ENCODE assay signal across 8 cellular contexts in the genomic region with DNA sequence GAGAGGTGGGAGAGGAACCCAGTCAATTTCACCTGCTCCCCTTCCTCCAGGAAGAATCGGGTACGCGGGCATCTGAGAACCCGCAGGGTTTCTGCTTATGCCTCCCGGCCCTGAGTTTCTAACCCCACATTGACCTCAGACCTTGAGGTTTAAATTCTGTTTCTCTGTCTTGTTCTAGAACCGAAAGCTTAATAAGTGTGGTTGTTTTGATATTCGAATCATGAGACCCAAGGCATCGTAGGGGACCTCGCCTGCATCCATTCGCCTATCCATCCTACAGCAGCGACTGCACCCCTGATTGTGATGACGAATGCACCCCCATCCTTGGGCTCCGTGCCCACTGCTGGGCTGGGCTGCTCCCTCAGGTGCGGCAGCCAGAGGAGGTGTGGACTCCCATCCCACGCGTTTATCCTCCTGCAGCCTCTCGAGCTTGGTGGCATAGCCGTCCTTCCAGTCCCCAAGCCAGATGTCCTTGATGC.
DNase-seq lines count a peak whose midpoint lies in the region; ATAC-seq and TF ChIP-seq lines count a peak whose summit lies in the region.

No MANE protein-coding gene starts in this region.

- H3K56ac ChIP-seq in H9 (ENCODE audit: insufficient read length, low read depth, low read length) = no peak overlapping the region

- H4K8ac ChIP-seq in H9 (replicated peaks; ENCODE audit: insufficient read length, low read depth, low read length) = no peak overlapping the region

- H3T11ph ChIP-seq in H9 (ENCODE audit: low read length) = no peak overlapping the region

- H4K5ac ChIP-seq in H9 (ENCODE audit: insufficient read length, low read depth, low read length) = no peak overlapping the region

- H2AK5ac ChIP-seq in H9 (ENCODE audit: insufficient read length, low read length) = no peak overlapping the region

- intact Hi-C loops in activated T-helper 1 cell treated with anti-CD3 and anti-CD28 coated beads, Interleukin-12 subunit alpha, Interleukin-12 subunit beta, Interleukin-2, Interleukin-4 antibody, amounts not matched to agents 30 ng/mL and 10 ng/mL and 1 ng/mL, durations not matched to agents 14 hours and 24 hours and 36 hours (cut with micrococcal nuclease) = loop anchor here (2.0 to 5.0 kb wide), 4 partner anchors 80 to 353 kb away; partner anchors contain the start of genes IER5L and MIGA2
- intact Hi-C loops in heart left ventricle (cut with DNase I) = loop anchor here in 5 of 10 donors (5.0 to 10.0 kb wide), 4 partner anchors 77 to 223 kb away; partner anchors contain the start of gene IER5L (in 2 of the 5)

- H3K27me3 ChIP-seq in H9 (ENCODE audit: insufficient read depth, low read length) (peaks cover 15% of the 10 kb centered on the region; the same call in 1 of the 2 replicates), heart left ventricle (peaks cover 0 to 16% (median 0%) of the 10 kb centered on the region in 9 donors)

- H3K36me3 ChIP-seq in heart left ventricle = no peaks in the 10 kb centered on the region

- H2BK5ac ChIP-seq in H9 (ENCODE audit: insufficient read length, low read length) = no peak overlapping the region

- TF ChIP-seq CTCF in H9 (conservative IDR thresholded peaks at IDR 0.05) (no peak), heart left ventricle (IDR thresholded peaks at IDR 0.05) (no peak)

- no peaks in the 10 kb centered on the region; a peak in 1 of 7 replicates for H3K36me3 Mint-ChIP-seq in H9 (ENCODE audit: insufficient read depth in 1 of 3, low read depth in 3 of 3)
- H3K36me3 Mint-ChIP-seq in activated T-helper 1 cell treated with anti-CD3 and anti-CD28 coated beads, Interleukin-12 subunit alpha, Interleukin-12 subunit beta, Interleukin-2, Interleukin-4 antibody, amounts not matched to agents 30 ng/mL and 10 ng/mL and 1 ng/mL, durations not matched to agents 14 hours and 24 hours and 36 hours (ENCODE audit: low read depth) = peaks cover 2% of the 10 kb centered on the region

- H2BK20ac ChIP-seq in H9 (ENCODE audit: low read depth, low read length, poor library complexity, severe bottlenecking) = no peak overlapping the region

- no CpG with 5 or more reads among the region's 18 CpGs for WGBS in H9 (ENCODE audit: extremely low coverage, insufficient read length, low lambda C conversion rate)
- WGBS in heart left ventricle, 4 donors = 20 to 33% (median 28%) methylated on average over 18 of the region's 18 CpGs

- H2AFZ ChIP-seq in H9 (ENCODE audit: low read length) = no peak overlapping the region

- peak overlapping the region; percentile 69; the same call in 1 of the 2 replicates for H3K14ac ChIP-seq in H9 (ENCODE audit: insufficient read depth, low read length)

- no peak overlapping the region for H3K4ac ChIP-seq in H9 (ENCODE audit: low read depth, low read length)

- no peak for TF ChIP-seq POLR2A in heart left ventricle (IDR thresholded peaks at IDR 0.05)

- H2BK15ac ChIP-seq in H9 (ENCODE audit: low read depth, low read length) = no peak overlapping the region

- no peaks in the 10 kb centered on the region for H4K20me1 ChIP-seq in H9 (ENCODE audit: control insufficient read depth, insufficient read depth, insufficient read length)

- no peak overlapping the region for H3K23ac ChIP-seq in H9 (ENCODE audit: insufficient read length, low read depth, low read length)

- H3K27ac Mint-ChIP-seq in H9 = no peak overlapping the region
- peak overlapping the region; percentile 8 for H3K27ac Mint-ChIP-seq in activated T-helper 1 cell treated with anti-CD3 and anti-CD28 coated beads, Interleukin-12 subunit alpha, Interleukin-12 subunit beta, Interleukin-2, Interleukin-4 antibody, amounts not matched to agents 30 ng/mL and 10 ng/mL and 1 ng/mL, durations not matched to agents 14 hours and 24 hours and 36 hours

- H3K4me1 Mint-ChIP-seq in H9 = peaks cover 17 to 49% of the 10 kb centered on the region in 2 experiments
- H3K4me1 Mint-ChIP-seq in activated T-helper 1 cell treated with anti-CD3 and anti-CD28 coated beads, Interleukin-12 subunit alpha, Interleukin-12 subunit beta, Interleukin-2, Interleukin-4 antibody, amounts not matched to agents 30 ng/mL and 10 ng/mL and 1 ng/mL, durations not matched to agents 14 hours and 24 hours and 36 hours (ENCODE audit: low read depth) = peaks cover 33% of the 10 kb centered on the region

- no peaks in the 10 kb centered on the region; the same call in 1 of the 2 replicates for H3K4me1 ChIP-seq in H9 (ENCODE audit: insufficient read depth, low read length)
- peaks cover 6 to 39% (median 23%) of the 10 kb centered on the region in 12 donors for H3K4me1 ChIP-seq in heart left ventricle

- no peaks in the 10 kb centered on the region for H3K79me1 ChIP-seq in H9 (ENCODE audit: insufficient read depth, low read depth, low read length, poor library complexity, severe bottlenecking)

- H3K4me3 ChIP-seq in heart left ventricle (peak overlapping the region in 9 of 12 donors; percentile 17 to 41 (median 33)), skin epidermis (peak overlapping the region in 5 of 7 experiments; percentile 0 to 29 (median 20))

- DNase-seq in H9 (no peak), heart left ventricle (peak in 1 of 5 donors; percentile 30), NOMO-1 treated with DMSO at 0.1 percent for 48 hours (lab: John Stamatoyannopoulos, UW; ENCODE audit: unreplicated experiment) (no peak), NCI-H748 treated with DMSO at 0.1 percent for 48 hours (lab: John Stamatoyannopoulos, UW) (no peak), NCI-H1694 treated with DMSO at 0.1 percent for 48 hours (lab: John Stamatoyannopoulos, UW) (no peak)
- no peak for DNase-seq in activated T-helper 1 cell treated with anti-CD3 and anti-CD28 coated beads, Interleukin-12 subunit alpha, Interleukin-12 subunit beta, Interleukin-2, Interleukin-4 antibody, amounts not matched to agents 30 ng/mL and 10 ng/mL and 1 ng/mL, durations not matched to agents 14 hours and 24 hours and 36 hours (ENCODE audit: low spot score)
- no peak for DNase-seq in activated CD4-positive, CD25-positive, alpha-beta regulatory T cell (lab: John Stamatoyannopoulos, UW)

- peak overlapping the region; percentile 24 to 72; a peak in 4 of 5 replicates for H3K4me3 Mint-ChIP-seq in H9
- H3K4me3 Mint-ChIP-seq in activated T-helper 1 cell treated with anti-CD3 and anti-CD28 coated beads, Interleukin-12 subunit alpha, Interleukin-12 subunit beta, Interleukin-2, Interleukin-4 antibody, amounts not matched to agents 30 ng/mL and 10 ng/mL and 1 ng/mL, durations not matched to agents 14 hours and 24 hours and 36 hours = peak overlapping the region; percentile 71

- H3K9ac ChIP-seq in H9 (ENCODE audit: extremely low read depth, insufficient read length, low read length) = peak overlapping the region; percentile 25

- H4K91ac ChIP-seq in H9 (ENCODE audit: insufficient read length, low read depth, low read length) = no peak overlapping the region

- H3K4me2 ChIP-seq in H9 (ENCODE audit: insufficient read depth, insufficient read length, low read length) = peak overlapping the region; percentile 66

- no peak overlapping the region for H3K27ac ChIP-seq in H9 (ENCODE audit: insufficient read length, low read depth, low read length)
- no peak overlapping the region for H3K27ac ChIP-seq in heart left ventricle
- H3K27ac ChIP-seq in skin epidermis = no peak overlapping the region

- no peak overlapping the region for H2BK12ac ChIP-seq in H9 (ENCODE audit: insufficient read length, low read depth, low read length)

- no peaks in the 10 kb centered on the region for H3K79me2 ChIP-seq in H9 (ENCODE audit: insufficient read depth, low read length)

- no peak for ATAC-seq in heart left ventricle

- peak overlapping the region; percentile 67 for H3K18ac ChIP-seq in H9 (ENCODE audit: insufficient read length, low read depth, low read length)

- H3K27me3 Mint-ChIP-seq in H9 (ENCODE audit: low read depth) = peaks cover 79% of the 10 kb centered on the region
- peaks cover 22% of the 10 kb centered on the region for H3K27me3 Mint-ChIP-seq in activated T-helper 1 cell treated with anti-CD3 and anti-CD28 coated beads, Interleukin-12 subunit alpha, Interleukin-12 subunit beta, Interleukin-2, Interleukin-4 antibody, amounts not matched to agents 30 ng/mL and 10 ng/mL and 1 ng/mL, durations not matched to agents 14 hours and 24 hours and 36 hours (ENCODE audit: insufficient read depth)

- no peaks in the 10 kb centered on the region for H3K23me2 ChIP-seq in H9 (ENCODE audit: insufficient read length, low read depth, low read length, poor library complexity, severe bottlenecking)

- H3K9me3 ChIP-seq in H9 (ENCODE audit: control insufficient read depth, low read depth, low read length) = no peaks in the 10 kb centered on the region
- H3K9me3 ChIP-seq in heart left ventricle = no peaks in the 10 kb centered on the region

- peaks cover 3 to 4% of the 10 kb centered on the region in 2 experiments; a peak in 3 of 5 replicates for H3K9me3 Mint-ChIP-seq in H9
- no peaks in the 10 kb centered on the region for H3K9me3 Mint-ChIP-seq in activated T-helper 1 cell treated with anti-CD3 and anti-CD28 coated beads, Interleukin-12 subunit alpha, Interleukin-12 subunit beta, Interleukin-2, Interleukin-4 antibody, amounts not matched to agents 30 ng/mL and 10 ng/mL and 1 ng/mL, durations not matched to agents 14 hours and 24 hours and 36 hours

- no peak overlapping the region for H2BK120ac ChIP-seq in H9 (ENCODE audit: low read depth, low read length, poor library complexity, severe bottlenecking)
